ENCODE assay signal across 8 cellular contexts in genomic region chr19:6279931-6280591, GRCh38. TPM values are rescaled to one million over a fixed set of nuclear protein-coding genes. Genes with fewer than 3 reads are reported as not detected.
DNase-seq lines count a peak whose midpoint lies in the region; ATAC-seq, FAIRE-seq and TF ChIP-seq lines count a peak whose summit lies in the region.

A gene with protein sequence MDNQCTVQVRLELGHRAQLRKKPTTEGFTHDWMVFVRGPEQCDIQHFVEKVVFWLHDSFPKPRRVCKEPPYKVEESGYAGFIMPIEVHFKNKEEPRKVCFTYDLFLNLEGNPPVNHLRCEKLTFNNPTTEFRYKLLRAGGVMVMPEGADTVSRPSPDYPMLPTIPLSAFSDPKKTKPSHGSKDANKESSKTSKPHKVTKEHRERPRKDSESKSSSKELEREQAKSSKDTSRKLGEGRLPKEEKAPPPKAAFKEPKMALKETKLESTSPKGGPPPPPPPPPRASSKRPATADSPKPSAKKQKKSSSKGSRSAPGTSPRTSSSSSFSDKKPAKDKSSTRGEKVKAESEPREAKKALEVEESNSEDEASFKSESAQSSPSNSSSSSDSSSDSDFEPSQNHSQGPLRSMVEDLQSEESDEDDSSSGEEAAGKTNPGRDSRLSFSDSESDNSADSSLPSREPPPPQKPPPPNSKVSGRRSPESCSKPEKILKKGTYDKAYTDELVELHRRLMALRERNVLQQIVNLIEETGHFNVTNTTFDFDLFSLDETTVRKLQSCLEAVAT (minus strand): TSS chr19:6279975. CDS start chr19:6279784, 191 bp downstream.

- peak; percentile 99 for FAIRE-seq in HTR-8/SVneo (lab: Jason Lieb, UNC)
- no peak for FAIRE-seq in H1 (lab: Jason Lieb, UNC)

- peak within 1 kb of the TSS; percentile 69 to 83 (median 75) for H3K4me3 ChIP-seq in H1 (ENCODE audit: extremely low read depth in 1 of 4, insufficient read depth in 2 of 4, low read depth in 3 of 4, low read length in 4 of 4)
- peak within 1 kb of the TSS; percentile 86 for H3K4me3 ChIP-seq in mesendoderm (ENCODE audit: low read length)

- ATAC-seq in GM19468 (IDR thresholded peaks at IDR 0.05; ENCODE audit: extremely low read depth, unreplicated experiment) = peak; percentile 80

- H3K27ac ChIP-seq in H1 (ENCODE audit: low read depth, low read length) (no peak within 1 kb of the TSS; the same call in 1 of the 2 replicates), mesendoderm (ENCODE audit: low read depth, low read length) (peak within 1 kb of the TSS; percentile 8)

- H2BK15ac ChIP-seq in H1 (ENCODE audit: low read length) (no peak within 1 kb of the TSS), mesendoderm (replicated peaks; ENCODE audit: low read depth) (no peak within 1 kb of the TSS)

- 38% methylated on average over 11 of the region's 66 CpGs; no CpG with 5 or more reads in 1 of the 2 experiments for WGBS in H1 (ENCODE audit: extremely low coverage in 1 of 2, insufficient coverage in 1 of 2, insufficient read length in 1 of 2, insufficient replicate concordance in 2 of 2, low coverage in 1 of 2, low lambda C conversion rate in 2 of 2, missing lambda C conversion rate in 1 of 2), 2 experiments
- no CpG with 5 or more reads among the region's 66 CpGs for WGBS in mesendoderm (ENCODE audit: extremely low coverage, insufficient coverage, low lambda C conversion rate)

- no peak within 1 kb of the TSS for H3K14ac ChIP-seq in H1 (ENCODE audit: insufficient read length)

- TF ChIP-seq POLR2A in H1 (IDR thresholded peaks at IDR 0.05; ENCODE audit: control extremely low read depth in 1 of 2, low read depth in 2 of 2, low read length in 2 of 2) = no peak

- H4K5ac ChIP-seq in H1 (ENCODE audit: insufficient read length, low read depth, low read length) (no peak within 1 kb of the TSS), mesendoderm (ENCODE audit: low read length) (no peak within 1 kb of the TSS)

- POLR2A ChIA-PET in H1 (lab: Charles Lee; ENCODE audit: partially characterized antibody) = no interaction called here

- H2AK5ac ChIP-seq in H1 (ENCODE audit: low read depth, low read length) (no peak within 1 kb of the TSS), mesendoderm (ENCODE audit: low read length) (no peak within 1 kb of the TSS)

- peak; percentile 98 for DNase-seq in COLO668 (lab: John Stamatoyannopoulos, UW; ENCODE audit: unreplicated experiment)
- peak; percentile 99 for DNase-seq in HTR-8/SVneo (ENCODE audit: insufficient read length, low spot score)
- peak; percentile 91 for DNase-seq in NOMO-1 treated with dmso at 0.1 percent for 144 hours (lab: John Stamatoyannopoulos, UW; ENCODE audit: unreplicated experiment)
- DNase-seq in activated CD8-positive, alpha-beta memory T cell treated with anti-CD3 and anti-CD28 coated beads for 48 hours (ENCODE audit: low read depth in 2 of 3, low spot score in 2 of 3) = peak; percentile 76 to 97 (median 93)
- DNase-seq in H1 (ENCODE audit: low read depth in 1 of 2, low spot score in 2 of 2) = peak; percentile 88 to 96
- peak; percentile 98 for DNase-seq in mesendoderm
- DNase-seq in stimulated activated CD8-positive, alpha-beta memory T cell treated with anti-CD3 and anti-CD28 coated beads, Interleukin-12 subunit alpha, Interleukin-12 subunit beta, amount 100 ng/mL, for 4 hours (ENCODE audit: low read depth) = peak; percentile 96

- no peak within 1 kb of the TSS for H4K91ac ChIP-seq in H1 (replicated peaks; ENCODE audit: insufficient read length, low read length)

- no peak within 1 kb of the TSS for H2BK12ac ChIP-seq in H1 (ENCODE audit: low read depth, low read length)

- peaks cover 0 to 18% (median 5%) of the 10 kb centered on the region in 4 experiments; a peak in 4 of 7 replicates for H3K4me1 ChIP-seq in H1 (replicated peaks in 1 of 4; ENCODE audit: control insufficient read depth in 3 of 4, insufficient read depth in 4 of 4, low read length in 3 of 4)
- H3K4me1 ChIP-seq in mesendoderm (ENCODE audit: control insufficient read depth, low read depth, low read length) = peaks cover 7% of the 10 kb centered on the region

- peak; percentile 49 to 83 (median 66) for TF ChIP-seq CTCF in H1 (IDR thresholded peaks at IDR 0.05; ENCODE audit: control extremely low read depth in 1 of 3, insufficient read depth in 1 of 3, low read depth in 1 of 3, low read length in 3 of 3)

- TF ChIP-seq RAD21 in H1 (IDR thresholded peaks at IDR 0.05 in 1 of 2, conservative IDR thresholded peaks at IDR 0.05 in 1 of 2; ENCODE audit: low read depth in 2 of 2, low read length in 2 of 2) = peak; percentile 6 to 42; a peak in 1 of 4 replicates

- peaks cover 28% of the 10 kb centered on the region for H3K79me1 ChIP-seq in H1 (ENCODE audit: low read depth, low read length)
- H3K79me1 ChIP-seq in mesendoderm (ENCODE audit: low read length) = peaks cover 29% of the 10 kb centered on the region

- H3K18ac ChIP-seq in H1 (ENCODE audit: extremely low read depth, low read length) = no peak within 1 kb of the TSS
- peak within 1 kb of the TSS; percentile 99 for H3K18ac ChIP-seq in mesendoderm (ENCODE audit: low read length)

- H2BK120ac ChIP-seq in H1 (replicated peaks; ENCODE audit: low read depth, low read length) = no peak within 1 kb of the TSS
- H2BK120ac ChIP-seq in mesendoderm (ENCODE audit: low read depth, low read length) = peak within 1 kb of the TSS; percentile 80

- H3K56ac ChIP-seq in H1 (replicated peaks; ENCODE audit: insufficient read length, low read depth, low read length) (no peak within 1 kb of the TSS), mesendoderm (ENCODE audit: low read length) (peak within 1 kb of the TSS; percentile 57)

- no peak within 1 kb of the TSS for H2BK5ac ChIP-seq in H1 (ENCODE audit: low read depth, low read length)
- H2BK5ac ChIP-seq in mesendoderm (ENCODE audit: low read length) = no peak within 1 kb of the TSS

- H3K9me3 ChIP-seq in H1 (ENCODE audit: insufficient read depth in 2 of 2, low read depth in 1 of 2, low read length in 1 of 2) = 0 out of 4 replicates have a peak, but pooled peaks cover 0 to 4% of the 10 kb centered on the region in 2 experiments

- peaks cover 20 to 27% of the 10 kb centered on the region in 2 experiments for H4K20me1 ChIP-seq in H1 (replicated peaks in 1 of 2; ENCODE audit: control insufficient read depth in 1 of 2, insufficient read depth in 2 of 2, low read length in 2 of 2)

- H3K27me3 ChIP-seq in H1 (replicated peaks in 1 of 4; ENCODE audit: control insufficient read depth in 3 of 4, extremely low read depth in 1 of 4, insufficient read depth in 3 of 4, low read length in 3 of 4) (no peaks in the 10 kb centered on the region), mesendoderm (ENCODE audit: insufficient read depth, low read length, poor library complexity) (no peaks in the 10 kb centered on the region)

- H4K8ac ChIP-seq in H1 (ENCODE audit: extremely low read depth, insufficient read depth, low read length) (peak within 1 kb of the TSS; percentile 68), mesendoderm (ENCODE audit: low read depth, low read length) (peak within 1 kb of the TSS; percentile 95)

- H3K23ac ChIP-seq in H1 (ENCODE audit: insufficient read length) = no peak within 1 kb of the TSS
- peak within 1 kb of the TSS; percentile 80 for H3K23ac ChIP-seq in mesendoderm (ENCODE audit: low read length)

- no peak for TF ChIP-seq EP300 in H1 (IDR thresholded peaks at IDR 0.05; ENCODE audit: borderline replicate concordance in 1 of 2, low read depth in 2 of 2, low read length in 2 of 2)

- no peak within 1 kb of the TSS for H2AFZ ChIP-seq in H1 (ENCODE audit: low read length)

- H3K4ac ChIP-seq in H1 (replicated peaks; ENCODE audit: insufficient read length, low read depth, low read length) (no peak within 1 kb of the TSS), mesendoderm (ENCODE audit: low read depth, low read length) (peak within 1 kb of the TSS; percentile 98)

- no peak within 1 kb of the TSS for H2BK20ac ChIP-seq in H1 (ENCODE audit: low read length)

- H3K36me3 ChIP-seq in H1 (ENCODE audit: control insufficient read depth in 2 of 4, insufficient read depth in 4 of 4, low read length in 3 of 4) (no peaks in the 10 kb centered on the region; a peak in 1 of 8 replicates), mesendoderm (ENCODE audit: control insufficient read depth, insufficient read depth, low read length) (no peaks in the 10 kb centered on the region)

- H3K9ac ChIP-seq in H1 (replicated peaks in 1 of 4; ENCODE audit: extremely low read depth in 1 of 4, low read depth in 3 of 4, low read length in 3 of 4) = peak within 1 kb of the TSS; percentile 41 to 91 (median 68)
- H3K9ac ChIP-seq in mesendoderm (ENCODE audit: low read length) = peak within 1 kb of the TSS; percentile 80

- CTCF ChIA-PET in H1 (lab: Charles Lee; ENCODE audit: partially characterized antibody) = interaction anchor here (0.7 to 1.0 kb wide), 2 partner anchors 62 to 86 kb away, joined by 3 read pairs; no protein-coding TSS in a partner anchor

- peak within 1 kb of the TSS; percentile 64 to 88 for H3K4me2 ChIP-seq in H1 (ENCODE audit: insufficient read depth in 1 of 2, low read depth in 2 of 2, low read length in 2 of 2)
- H3K4me2 ChIP-seq in mesendoderm (ENCODE audit: low read length) = peak within 1 kb of the TSS; percentile 61

- peaks cover 5% of the 10 kb centered on the region; the same call in 1 of the 2 replicates for H3K23me2 ChIP-seq in H1 (ENCODE audit: low read depth, low read length)

- H3K79me2 ChIP-seq in H1 (ENCODE audit: control insufficient read depth in 1 of 2, insufficient read depth in 2 of 2, low read length in 2 of 2) (peaks cover 29 to 43% of the 10 kb centered on the region in 2 experiments), mesendoderm (ENCODE audit: control insufficient read depth, insufficient read depth, low read length) (peaks cover 42% of the 10 kb centered on the region)

TF ChIP-seq in H1, 55 proteins besides CTCF, POLR2A, EP300 and RAD21 (continues in another document):
- TF ChIP-seq KDM5A (IDR thresholded peaks at IDR 0.05; ENCODE audit: low read length) (no peak), BCL11A (IDR thresholded peaks at IDR 0.05; ENCODE audit: low read depth in 2 of 2, low read length in 2 of 2) (no peak), PHF8 (conservative IDR thresholded peaks at IDR 0.05; ENCODE audit: low read depth, low read length) (no peak), ASH2L (IDR thresholded peaks at IDR 0.05; ENCODE audit: low read length) (no peak), GTF2F1 (IDR thresholded peaks at IDR 0.05; ENCODE audit: borderline replicate concordance, low read depth, low read length) (no peak), SIN3A (conservative IDR thresholded peaks at IDR 0.05 in 1 of 2, IDR thresholded peaks at IDR 0.05 in 1 of 2; ENCODE audit: low read depth in 1 of 2, low read length in 2 of 2) (peak in 1 of 2 experiments; percentile 30; a peak in 1 of 4 replicates)

RNA-seq across cellular contexts. Expression of the gene that starts here (rescaled TPM):
- 42.4 and 45.1 TPM in 2 replicates for total RNA-seq in H1 (2021; fragmentation: NEBNext Ultra II Directional; extraction: Animal tissue kit (Norgen Biotek cat#: 25700))
- 18.8 and 27.7 TPM in 2 replicates for polyA plus RNA-seq in H1 (2011; rRNA removed)
- polyA plus RNA-seq in H1 (2011; cell fraction: cytosol; rRNA removed) = 19.7 TPM
- polyA plus RNA-seq in H1 (2011; cell fraction: nucleus; rRNA removed) = 74.8 TPM
- polyA plus RNA-seq in H1 (2012, experiment 1 of 2) = 24.7 to 35.8 TPM (median 32.5 TPM) in 4 replicates
- polyA plus RNA-seq in H1 (2012, experiment 2 of 2) = 17.2 TPM
- 22.0 TPM for polyA plus RNA-seq in H1 (2013, experiment 1 of 2)
- 21.5 TPM for polyA plus RNA-seq in H1 (2013, experiment 2 of 2)
- polyA minus RNA-seq in H1 (2011; rRNA and poly(A)+ RNA removed) = 7.1 and 12.4 TPM in 2 replicates
- polyA minus RNA-seq in H1 (2011; cell fraction: cytosol; rRNA and poly(A)+ RNA removed) = 42.9 TPM
- 13.2 TPM for polyA minus RNA-seq in H1 (2011; cell fraction: nucleus; rRNA and poly(A)+ RNA removed)
- 28.4 TPM for polyA plus RNA-seq in mesendoderm (2013, experiment 1 of 2)
- 27.7 TPM for polyA plus RNA-seq in mesendoderm (2013, experiment 2 of 2)
